ENCODE assay signal across 1 cellular context in the genomic region with DNA sequence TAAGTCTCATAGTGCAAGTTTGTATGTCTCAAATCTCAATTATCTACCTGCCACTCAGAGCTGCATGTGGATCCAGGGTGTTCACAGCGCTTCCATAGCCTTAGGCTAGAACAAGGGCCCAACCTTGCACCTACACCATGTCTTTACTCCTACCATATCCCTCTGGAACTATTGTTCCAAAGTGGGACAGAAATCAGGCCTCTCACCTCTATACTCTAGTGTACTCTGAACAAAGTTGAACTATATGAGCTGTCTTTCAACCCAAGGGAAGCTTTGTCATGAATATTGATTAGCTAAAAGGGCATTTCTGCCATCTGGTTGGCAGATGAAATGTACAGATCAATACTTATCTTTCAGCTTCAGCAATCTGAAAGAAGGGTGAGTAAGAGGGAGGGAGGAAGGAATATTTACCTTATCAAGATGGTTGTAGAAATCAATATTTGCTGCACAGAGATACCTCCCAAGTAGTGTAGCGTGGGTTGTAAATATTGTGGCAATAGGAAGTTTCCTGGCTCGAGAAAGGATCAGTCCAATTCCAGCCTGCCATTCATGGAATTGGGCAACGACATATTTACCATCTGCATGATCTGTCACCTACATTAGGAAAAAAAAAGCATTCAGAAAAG.
TF ChIP-seq lines count a peak whose summit lies in the region.

No MANE protein-coding gene starts in this region.

TF ChIP-seq in HepG2, 621 proteins besides CTCF, POLR2A, EP300 and RAD21 (continued from another document and continues in another):
- TF ChIP-seq, protein P1, sequence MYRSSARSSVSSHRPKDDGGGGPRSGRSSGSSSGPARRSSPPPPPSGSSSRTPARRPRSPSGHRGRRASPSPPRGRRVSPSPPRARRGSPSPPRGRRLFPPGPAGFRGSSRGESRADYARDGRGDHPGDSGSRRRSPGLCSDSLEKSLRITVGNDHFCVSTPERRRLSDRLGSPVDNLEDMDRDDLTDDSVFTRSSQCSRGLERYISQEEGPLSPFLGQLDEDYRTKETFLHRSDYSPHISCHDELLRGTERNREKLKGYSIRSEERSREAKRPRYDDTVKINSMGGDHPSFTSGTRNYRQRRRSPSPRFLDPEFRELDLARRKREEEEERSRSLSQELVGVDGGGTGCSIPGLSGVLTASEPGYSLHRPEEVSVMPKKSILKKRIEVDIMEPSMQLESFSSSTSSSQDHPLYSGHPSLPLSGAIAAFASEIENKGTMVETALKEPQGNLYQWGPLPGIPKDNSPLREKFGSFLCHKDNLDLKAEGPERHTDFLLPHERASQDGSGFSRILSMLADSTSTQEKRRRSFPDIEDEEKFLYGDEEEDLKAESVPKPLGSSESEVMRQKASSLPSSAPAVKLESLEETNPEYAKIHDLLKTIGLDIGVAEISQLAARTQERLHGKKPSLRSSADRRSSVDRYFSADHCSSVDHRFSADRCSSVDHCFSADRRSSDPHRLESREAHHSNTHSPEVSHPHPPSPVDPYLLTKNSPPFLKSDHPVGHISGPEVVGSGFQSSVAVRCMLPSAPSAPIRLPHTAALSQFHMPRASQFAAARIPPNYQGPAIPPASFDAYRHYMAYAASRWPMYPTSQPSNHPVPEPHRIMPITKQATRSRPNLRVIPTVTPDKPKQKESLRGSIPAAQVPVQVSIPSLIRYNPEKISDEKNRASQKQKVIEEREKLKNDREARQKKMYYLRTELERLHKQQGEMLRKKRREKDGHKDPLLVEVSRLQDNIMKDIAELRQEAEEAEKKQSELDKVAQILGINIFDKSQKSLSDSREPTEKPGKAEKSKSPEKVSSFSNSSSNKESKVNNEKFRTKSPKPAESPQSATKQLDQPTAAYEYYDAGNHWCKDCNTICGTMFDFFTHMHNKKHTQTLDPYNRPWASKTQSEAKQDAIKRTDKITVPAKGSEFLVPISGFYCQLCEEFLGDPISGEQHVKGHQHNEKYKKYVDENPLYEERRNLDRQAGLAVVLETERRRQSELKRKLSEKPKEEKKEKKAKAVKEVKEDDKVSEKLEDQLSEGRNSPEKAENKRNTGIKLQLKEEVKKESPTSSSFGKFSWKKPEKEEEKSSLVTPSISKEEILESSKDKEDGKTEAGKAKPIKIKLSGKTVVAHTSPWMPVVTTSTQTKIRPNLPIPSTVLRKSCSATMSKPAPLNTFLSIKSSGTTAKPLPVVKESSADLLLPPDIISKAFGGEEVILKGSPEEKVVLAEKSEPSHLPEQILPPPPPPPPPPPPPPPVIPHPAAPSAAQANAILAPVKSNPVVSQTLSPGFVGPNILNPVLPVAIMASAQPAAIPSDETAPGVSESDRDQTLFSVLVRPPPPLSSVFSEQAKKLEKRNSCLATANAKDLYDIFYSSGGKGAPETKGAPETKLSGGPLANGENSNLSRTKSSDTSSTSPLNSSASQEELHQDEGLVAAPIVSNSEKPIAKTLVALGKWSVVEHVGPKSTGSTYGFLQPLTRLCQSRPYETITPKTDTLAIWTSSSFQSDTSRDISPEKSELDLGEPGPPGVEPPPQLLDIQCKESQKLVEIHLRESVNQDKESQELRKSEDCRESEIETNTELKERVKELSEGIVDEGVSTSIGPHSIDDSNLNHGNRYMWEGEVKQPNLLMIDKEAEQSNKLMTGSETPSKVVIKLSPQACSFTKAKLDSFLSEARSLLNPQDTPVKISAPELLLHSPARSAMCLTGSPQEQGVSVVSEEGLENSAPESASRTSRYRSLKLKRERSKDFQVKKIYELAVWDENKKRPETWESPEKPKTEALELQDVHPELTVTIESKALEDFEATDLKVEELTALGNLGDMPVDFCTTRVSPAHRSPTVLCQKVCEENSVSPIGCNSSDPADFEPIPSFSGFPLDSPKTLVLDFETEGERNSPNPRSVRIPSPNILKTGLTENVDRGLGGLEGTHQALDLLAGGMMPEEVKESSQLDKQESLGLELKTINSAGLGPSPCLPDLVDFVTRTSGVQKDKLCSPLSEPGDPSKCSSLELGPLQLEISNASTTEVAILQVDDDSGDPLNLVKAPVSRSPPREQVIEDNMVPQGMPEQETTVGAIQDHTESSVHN (CRISPR knock-in tag; IDR thresholded peaks at IDR 0.05) = no peak
- TF ChIP-seq SMAD3 (CRISPR knock-in tag; IDR thresholded peaks at IDR 0.05) = no peak
- TF ChIP-seq CENPT (CRISPR knock-in tag; IDR thresholded peaks at IDR 0.05; ENCODE audit: low read depth) = no peak
- TF ChIP-seq NFATC3 (CRISPR knock-in tag; IDR thresholded peaks at IDR 0.05) = no peak
- TF ChIP-seq SOX5 (CRISPR knock-in tag; IDR thresholded peaks at IDR 0.05; ENCODE audit: borderline replicate concordance) = no peak
- no peak for TF ChIP-seq HOXD1 (CRISPR knock-in tag; IDR thresholded peaks at IDR 0.05)
- TF ChIP-seq KDM5A (IDR thresholded peaks at IDR 0.05; ENCODE audit: borderline replicate concordance, low read length) = no peak
- TF ChIP-seq KLF15 (CRISPR knock-in tag; IDR thresholded peaks at IDR 0.05; ENCODE audit: borderline replicate concordance) = no peak
- TF ChIP-seq STAG1 (CRISPR knock-in tag; IDR thresholded peaks at IDR 0.05) = no peak
- no peak for TF ChIP-seq RFXANK (CRISPR knock-in tag; IDR thresholded peaks at IDR 0.05)
- TF ChIP-seq, protein P2, sequence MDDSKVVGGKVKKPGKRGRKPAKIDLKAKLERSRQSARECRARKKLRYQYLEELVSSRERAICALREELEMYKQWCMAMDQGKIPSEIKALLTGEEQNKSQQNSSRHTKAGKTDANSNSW (CRISPR knock-in tag; IDR thresholded peaks at IDR 0.05; ENCODE audit: borderline replicate concordance) = no peak
- TF ChIP-seq ZNF629 (CRISPR knock-in tag; conservative IDR thresholded peaks at IDR 0.05) = no peak
- no peak for TF ChIP-seq CENPX (CRISPR knock-in tag; IDR thresholded peaks at IDR 0.05)
- TF ChIP-seq SRSF9 (IDR thresholded peaks at IDR 0.05; ENCODE audit: borderline replicate concordance, insufficient read depth, low read depth, low read length, poor library complexity, severe bottlenecking) = no peak
- TF ChIP-seq, protein P3, sequence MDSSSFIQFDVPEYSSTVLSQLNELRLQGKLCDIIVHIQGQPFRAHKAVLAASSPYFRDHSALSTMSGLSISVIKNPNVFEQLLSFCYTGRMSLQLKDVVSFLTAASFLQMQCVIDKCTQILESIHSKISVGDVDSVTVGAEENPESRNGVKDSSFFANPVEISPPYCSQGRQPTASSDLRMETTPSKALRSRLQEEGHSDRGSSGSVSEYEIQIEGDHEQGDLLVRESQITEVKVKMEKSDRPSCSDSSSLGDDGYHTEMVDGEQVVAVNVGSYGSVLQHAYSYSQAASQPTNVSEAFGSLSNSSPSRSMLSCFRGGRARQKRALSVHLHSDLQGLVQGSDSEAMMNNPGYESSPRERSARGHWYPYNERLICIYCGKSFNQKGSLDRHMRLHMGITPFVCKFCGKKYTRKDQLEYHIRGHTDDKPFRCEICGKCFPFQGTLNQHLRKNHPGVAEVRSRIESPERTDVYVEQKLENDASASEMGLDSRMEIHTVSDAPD (CRISPR knock-in tag; IDR thresholded peaks at IDR 0.05) = no peak
- TF ChIP-seq PRMT3 (CRISPR knock-in tag; IDR thresholded peaks at IDR 0.05; ENCODE audit: borderline replicate concordance, low read depth) = no peak
- TF ChIP-seq NCOR1 (IDR thresholded peaks at IDR 0.05; ENCODE audit: borderline replicate concordance, low read length) = no peak
- TF ChIP-seq, protein P4, sequence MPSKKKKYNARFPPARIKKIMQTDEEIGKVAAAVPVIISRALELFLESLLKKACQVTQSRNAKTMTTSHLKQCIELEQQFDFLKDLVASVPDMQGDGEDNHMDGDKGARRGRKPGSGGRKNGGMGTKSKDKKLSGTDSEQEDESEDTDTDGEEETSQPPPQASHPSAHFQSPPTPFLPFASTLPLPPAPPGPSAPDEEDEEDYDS (CRISPR knock-in tag; IDR thresholded peaks at IDR 0.05) = no peak
- no peak for TF ChIP-seq HMGA1 (CRISPR knock-in tag; conservative IDR thresholded peaks at IDR 0.05)
- no peak for TF ChIP-seq ZNF558 (CRISPR knock-in tag; IDR thresholded peaks at IDR 0.05; ENCODE audit: borderline replicate concordance)
- TF ChIP-seq, protein P5, sequence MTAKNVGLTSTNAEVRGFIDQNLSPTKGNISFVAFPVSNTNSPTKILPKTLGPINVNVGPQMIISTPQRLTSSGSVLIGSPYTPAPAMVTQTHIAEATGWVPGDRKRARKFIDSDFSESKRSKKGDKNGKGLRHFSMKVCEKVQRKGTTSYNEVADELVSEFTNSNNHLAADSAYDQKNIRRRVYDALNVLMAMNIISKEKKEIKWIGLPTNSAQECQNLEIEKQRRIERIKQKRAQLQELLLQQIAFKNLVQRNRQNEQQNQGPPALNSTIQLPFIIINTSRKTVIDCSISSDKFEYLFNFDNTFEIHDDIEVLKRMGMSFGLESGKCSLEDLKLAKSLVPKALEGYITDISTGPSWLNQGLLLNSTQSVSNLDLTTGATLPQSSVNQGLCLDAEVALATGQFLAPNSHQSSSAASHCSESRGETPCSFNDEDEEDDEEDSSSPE (CRISPR knock-in tag; IDR thresholded peaks at IDR 0.05) = no peak
- TF ChIP-seq ZNF460 (CRISPR knock-in tag; IDR thresholded peaks at IDR 0.05; ENCODE audit: borderline replicate concordance) = no peak
- no peak for TF ChIP-seq HHEX (CRISPR knock-in tag; IDR thresholded peaks at IDR 0.05)
- TF ChIP-seq ARHGAP35 (CRISPR knock-in tag; IDR thresholded peaks at IDR 0.05; ENCODE audit: borderline replicate concordance) = no peak
- TF ChIP-seq, protein P6, sequence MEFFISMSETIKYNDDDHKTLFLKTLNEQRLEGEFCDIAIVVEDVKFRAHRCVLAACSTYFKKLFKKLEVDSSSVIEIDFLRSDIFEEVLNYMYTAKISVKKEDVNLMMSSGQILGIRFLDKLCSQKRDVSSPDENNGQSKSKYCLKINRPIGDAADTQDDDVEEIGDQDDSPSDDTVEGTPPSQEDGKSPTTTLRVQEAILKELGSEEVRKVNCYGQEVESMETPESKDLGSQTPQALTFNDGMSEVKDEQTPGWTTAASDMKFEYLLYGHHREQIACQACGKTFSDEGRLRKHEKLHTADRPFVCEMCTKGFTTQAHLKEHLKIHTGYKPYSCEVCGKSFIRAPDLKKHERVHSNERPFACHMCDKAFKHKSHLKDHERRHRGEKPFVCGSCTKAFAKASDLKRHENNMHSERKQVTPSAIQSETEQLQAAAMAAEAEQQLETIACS (CRISPR knock-in tag; IDR thresholded peaks at IDR 0.05) = no peak
- TF ChIP-seq PCBP1 (IDR thresholded peaks at IDR 0.05; ENCODE audit: borderline replicate concordance, low read depth, low read length) = no peak
- TF ChIP-seq GABPB1 (CRISPR knock-in tag; IDR thresholded peaks at IDR 0.05) = no peak
- TF ChIP-seq RXRB (CRISPR knock-in tag; IDR thresholded peaks at IDR 0.05; ENCODE audit: borderline replicate concordance) = no peak
- TF ChIP-seq ESRRA (CRISPR knock-in tag; IDR thresholded peaks at IDR 0.05; ENCODE audit: low read depth) = no peak
- TF ChIP-seq, protein P7, sequence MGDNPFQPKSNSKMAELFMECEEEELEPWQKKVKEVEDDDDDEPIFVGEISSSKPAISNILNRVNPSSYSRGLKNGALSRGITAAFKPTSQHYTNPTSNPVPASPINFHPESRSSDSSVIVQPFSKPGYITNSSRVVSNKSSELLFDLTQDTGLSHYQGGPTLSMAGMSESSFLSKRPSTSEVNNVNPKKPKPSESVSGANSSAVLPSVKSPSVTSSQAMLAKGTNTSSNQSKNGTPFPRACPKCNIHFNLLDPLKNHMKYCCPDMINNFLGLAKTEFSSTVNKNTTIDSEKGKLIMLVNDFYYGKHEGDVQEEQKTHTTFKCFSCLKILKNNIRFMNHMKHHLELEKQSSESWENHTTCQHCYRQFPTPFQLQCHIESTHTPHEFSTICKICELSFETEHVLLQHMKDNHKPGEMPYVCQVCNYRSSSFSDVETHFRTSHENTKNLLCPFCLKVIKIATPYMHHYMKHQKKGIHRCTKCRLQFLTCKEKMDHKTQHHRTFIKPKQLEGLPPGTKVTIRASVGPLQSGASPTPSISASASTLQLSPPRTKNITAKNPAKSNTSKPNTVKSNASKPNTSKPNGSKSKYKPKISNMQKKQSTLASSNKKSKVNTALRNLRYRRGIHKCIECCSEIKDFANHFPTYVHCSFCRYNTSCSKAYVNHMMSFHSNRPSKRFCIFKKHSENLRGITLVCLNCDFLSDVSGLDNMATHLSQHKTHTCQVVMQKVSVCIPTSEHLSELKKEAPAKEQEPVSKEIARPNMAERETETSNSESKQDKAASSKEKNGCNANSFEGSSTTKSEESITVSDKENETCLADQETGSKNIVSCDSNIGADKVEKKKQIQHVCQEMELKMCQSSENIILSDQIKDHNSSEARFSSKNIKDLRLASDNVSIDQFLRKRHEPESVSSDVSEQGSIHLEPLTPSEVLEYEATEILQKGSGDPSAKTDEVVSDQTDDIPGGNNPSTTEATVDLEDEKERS (CRISPR knock-in tag; IDR thresholded peaks at IDR 0.05) = no peak
- TF ChIP-seq, protein P8, sequence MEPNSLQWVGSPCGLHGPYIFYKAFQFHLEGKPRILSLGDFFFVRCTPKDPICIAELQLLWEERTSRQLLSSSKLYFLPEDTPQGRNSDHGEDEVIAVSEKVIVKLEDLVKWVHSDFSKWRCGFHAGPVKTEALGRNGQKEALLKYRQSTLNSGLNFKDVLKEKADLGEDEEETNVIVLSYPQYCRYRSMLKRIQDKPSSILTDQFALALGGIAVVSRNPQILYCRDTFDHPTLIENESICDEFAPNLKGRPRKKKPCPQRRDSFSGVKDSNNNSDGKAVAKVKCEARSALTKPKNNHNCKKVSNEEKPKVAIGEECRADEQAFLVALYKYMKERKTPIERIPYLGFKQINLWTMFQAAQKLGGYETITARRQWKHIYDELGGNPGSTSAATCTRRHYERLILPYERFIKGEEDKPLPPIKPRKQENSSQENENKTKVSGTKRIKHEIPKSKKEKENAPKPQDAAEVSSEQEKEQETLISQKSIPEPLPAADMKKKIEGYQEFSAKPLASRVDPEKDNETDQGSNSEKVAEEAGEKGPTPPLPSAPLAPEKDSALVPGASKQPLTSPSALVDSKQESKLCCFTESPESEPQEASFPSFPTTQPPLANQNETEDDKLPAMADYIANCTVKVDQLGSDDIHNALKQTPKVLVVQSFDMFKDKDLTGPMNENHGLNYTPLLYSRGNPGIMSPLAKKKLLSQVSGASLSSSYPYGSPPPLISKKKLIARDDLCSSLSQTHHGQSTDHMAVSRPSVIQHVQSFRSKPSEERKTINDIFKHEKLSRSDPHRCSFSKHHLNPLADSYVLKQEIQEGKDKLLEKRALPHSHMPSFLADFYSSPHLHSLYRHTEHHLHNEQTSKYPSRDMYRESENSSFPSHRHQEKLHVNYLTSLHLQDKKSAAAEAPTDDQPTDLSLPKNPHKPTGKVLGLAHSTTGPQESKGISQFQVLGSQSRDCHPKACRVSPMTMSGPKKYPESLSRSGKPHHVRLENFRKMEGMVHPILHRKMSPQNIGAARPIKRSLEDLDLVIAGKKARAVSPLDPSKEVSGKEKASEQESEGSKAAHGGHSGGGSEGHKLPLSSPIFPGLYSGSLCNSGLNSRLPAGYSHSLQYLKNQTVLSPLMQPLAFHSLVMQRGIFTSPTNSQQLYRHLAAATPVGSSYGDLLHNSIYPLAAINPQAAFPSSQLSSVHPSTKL (CRISPR knock-in tag; IDR thresholded peaks at IDR 0.05) = peak; percentile 30; the same call in 1 of the 2 replicates
- TF ChIP-seq CREB1 (IDR thresholded peaks at IDR 0.05) = no peak
- peak; percentile 61; the same call in 1 of the 2 replicates for TF ChIP-seq CREB1 (CRISPR knock-in tag; IDR thresholded peaks at IDR 0.05)
